In the genomic region with DNA sequence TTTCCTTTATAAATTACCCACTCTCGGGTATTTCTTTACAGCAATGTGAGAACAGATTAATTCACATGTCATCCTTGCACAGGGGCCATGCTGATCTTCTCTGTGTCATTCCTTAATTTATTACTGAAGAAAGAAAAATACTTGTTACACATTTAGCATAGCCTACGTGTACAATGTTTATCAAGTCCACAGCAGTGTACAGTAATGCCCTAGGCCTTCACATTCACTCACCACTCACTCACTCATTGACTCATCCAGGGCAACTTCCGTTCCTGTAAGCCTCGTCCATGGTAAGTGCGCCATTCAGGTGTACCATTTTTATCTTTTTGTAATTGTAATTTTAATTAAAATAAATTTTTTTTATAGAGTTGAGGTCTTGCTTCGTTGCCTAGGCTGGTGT, we compare ENCODE assay signal across 25 cellular contexts.
A peak's percentile ranks its signal among the peaks of the same experiment; 100 is the strongest.
DNase-seq lines count a peak whose midpoint lies in the region; ATAC-seq, FAIRE-seq and TF ChIP-seq lines count a peak whose summit lies in the region.
"Had no signal": no experiment of that assay in that cellular context is flagged by ENCODE, and none has a peak within 500 bp of the region (broad histone marks: within the 10 kb centered on the region; RNA-seq: fewer than 3 reads in every experiment).

No MANE protein-coding gene starts in this region.

- ATAC-seq in GM18867 (IDR thresholded peaks at IDR 0.05; ENCODE audit: unreplicated experiment) (no peak), HG03095 (IDR thresholded peaks at IDR 0.05; ENCODE audit: unreplicated experiment) (no peak)
- ATAC-seq: GM12878; heart right ventricle; stimulated activated effector memory CD8-positive, alpha-beta T cell treated with anti-CD3 and anti-CD28 coated beads, Interleukin-12 subunit alpha, Interleukin-12 subunit beta, amount 100 ng/mL, for 72 hours had no signal

- no peak overlapping the region for H3K4me2 ChIP-seq in endothelial cell of umbilical vein (ENCODE audit: insufficient read depth, low read length)
- H3K4me2 ChIP-seq: KMS-11 had no signal

- H3K36me3 Mint-ChIP-seq in activated CD4-positive, alpha-beta T cell treated with anti-CD3 and anti-CD28 coated beads, Interleukin-2, amount 10 ng/mL, durations not matched to agents 7 days and 5 days (ENCODE audit: low read depth), result no peaks in the 10 kb centered on the region
- H3K36me3 Mint-ChIP-seq: activated CD4-positive, alpha-beta memory T cell treated with anti-CD3 and anti-CD28 coated beads for 36 hours; activated naive CD8-positive, alpha-beta T cell treated with anti-CD3 and anti-CD28 coated beads for 36 hours; stimulated activated effector memory CD8-positive, alpha-beta T cell treated with anti-CD3 and anti-CD28 coated beads, Interleukin-12 subunit alpha, Interleukin-12 subunit beta, amount 100 ng/mL, for 72 hours had no signal

- no peak overlapping the region for H3K27ac Mint-ChIP-seq in activated CD4-positive, alpha-beta T cell treated with anti-CD3 and anti-CD28 coated beads, Interleukin-2, amount 10 ng/mL, durations not matched to agents 7 days and 5 days
- H3K27ac Mint-ChIP-seq: activated CD4-positive, alpha-beta memory T cell treated with anti-CD3 and anti-CD28 coated beads for 36 hours; activated naive CD8-positive, alpha-beta T cell treated with anti-CD3 and anti-CD28 coated beads for 36 hours; CD4-positive, alpha-beta T cell; H9; stimulated activated effector memory CD8-positive, alpha-beta T cell treated with anti-CD3 and anti-CD28 coated beads, Interleukin-12 subunit alpha, Interleukin-12 subunit beta, amount 100 ng/mL, for 72 hours had no signal

- no peak overlapping the region for H3K4me3 ChIP-seq in endothelial cell of umbilical vein (replicated peaks in 1 of 3; ENCODE audit: insufficient read depth in 1 of 3, low read depth in 1 of 3, low read length in 3 of 3)
- H3K4me3 ChIP-seq in vagina, result no peak overlapping the region
- H3K4me3 ChIP-seq: GM12878, heart right ventricle, SJCRH30, tibial artery had no signal

- no peaks in the 10 kb centered on the region for H3K4me1 Mint-ChIP-seq in activated CD4-positive, alpha-beta T cell treated with anti-CD3 and anti-CD28 coated beads, Interleukin-2, amount 10 ng/mL, durations not matched to agents 7 days and 5 days
- H3K4me1 Mint-ChIP-seq: activated naive CD8-positive, alpha-beta T cell treated with anti-CD3 and anti-CD28 coated beads for 36 hours; stimulated activated effector memory CD8-positive, alpha-beta T cell treated with anti-CD3 and anti-CD28 coated beads, Interleukin-12 subunit alpha, Interleukin-12 subunit beta, amount 100 ng/mL, for 72 hours had no signal

- H3K27ac ChIP-seq in endothelial cell of umbilical vein (ENCODE audit: insufficient read depth, low read depth, low read length) (no peak overlapping the region), vagina (no peak overlapping the region)
- H3K27ac ChIP-seq: heart right ventricle, KMS-11, SJCRH30, tibial artery had no signal

- no peak for DNase-seq in HEK293T (ENCODE audit: extremely low spot score)
- peak; percentile 77 for DNase-seq in RPMI7951 (ENCODE audit: low read depth)
- no peak for DNase-seq in endothelial cell of umbilical vein (ENCODE audit: low read depth, low spot score)
- DNase-seq in renal cortical epithelial cell (ENCODE audit: low read depth), result peak; percentile 69
- DNase-seq in activated CD4-positive, alpha-beta T cell treated with anti-CD3 and anti-CD28 coated beads, Interleukin-2, amount 10 ng/mL, durations not matched to agents 7 days and 5 days, result no peak
- no peak for DNase-seq in vagina (ENCODE audit: extremely low spot score in 2 of 2)
- DNase-seq: activated CD4-positive, alpha-beta memory T cell treated with anti-CD3 and anti-CD28 coated beads for 36 hours; activated naive CD8-positive, alpha-beta T cell treated with anti-CD3 and anti-CD28 coated beads for 36 hours; activated T-cell treated with anti-CD3 and anti-CD28 coated beads, Interleukin-2, amount 50 U/mL, for 48 hours; CD4-positive, alpha-beta T cell; H9; heart right ventricle; islet precursor cell; midbrain; NCI-H1436; NK-92 treated with Interleukin-12 subunit alpha and Interleukin-12 subunit beta, amount 100 ng/mL, for 24 hours; nucleus accumbens; SJCRH30; tibial artery had no signal

- no peaks in the 10 kb centered on the region for H3K9me1 ChIP-seq in endothelial cell of umbilical vein (replicated peaks; ENCODE audit: control insufficient read depth, extremely low read depth, insufficient read depth, low read length)

- no TSS peak for BruUV-seq in endothelial cell of umbilical vein (replicated peaks; lab: Mats Ljungman, UMichigan)

- TF ChIP-seq POLR2A in endothelial cell of umbilical vein (IDR thresholded peaks at IDR 0.05; ENCODE audit: low read depth, low read length) (no peak), vagina (IDR thresholded peaks at IDR 0.05) (no peak)

- H3K9me3 Mint-ChIP-seq in activated CD4-positive, alpha-beta T cell treated with anti-CD3 and anti-CD28 coated beads, Interleukin-2, amount 10 ng/mL, durations not matched to agents 7 days and 5 days, result no peaks in the 10 kb centered on the region
- H3K9me3 Mint-ChIP-seq: activated CD4-positive, alpha-beta memory T cell treated with anti-CD3 and anti-CD28 coated beads for 36 hours; CD4-positive, alpha-beta T cell; stimulated activated effector memory CD8-positive, alpha-beta T cell treated with anti-CD3 and anti-CD28 coated beads, Interleukin-12 subunit alpha, Interleukin-12 subunit beta, amount 100 ng/mL, for 72 hours had no signal

- TF ChIP-seq CTCF in endothelial cell of umbilical vein (IDR thresholded peaks at IDR 0.05; ENCODE audit: extremely low read depth in 1 of 2, insufficient read depth in 1 of 2, low read depth in 1 of 2, low read length in 2 of 2) (no peak), vagina (IDR thresholded peaks at IDR 0.05) (no peak)

- H3K27me3 ChIP-seq in endothelial cell of umbilical vein (ENCODE audit: control insufficient read depth in 2 of 2, insufficient read depth in 2 of 2, low read length in 2 of 2) (no peaks in the 10 kb centered on the region), vagina (no peaks in the 10 kb centered on the region)
- H3K27me3 ChIP-seq: heart right ventricle, SJCRH30, tibial artery had no signal

- H3K9me3 ChIP-seq in endothelial cell of umbilical vein (replicated peaks; ENCODE audit: control insufficient read depth, insufficient read depth, low read length), result no peaks in the 10 kb centered on the region
- H3K9me3 ChIP-seq in vagina, result no peaks in the 10 kb centered on the region
- H3K9me3 ChIP-seq: heart right ventricle, SJCRH30, tibial artery had no signal

- H4K20me1 ChIP-seq in endothelial cell of umbilical vein (replicated peaks; ENCODE audit: control insufficient read depth, extremely low read depth, insufficient read depth, low read length), result no peaks in the 10 kb centered on the region

- no peak overlapping the region for H2AFZ ChIP-seq in endothelial cell of umbilical vein (ENCODE audit: low read depth, low read length)

- H3K4me1 ChIP-seq in endothelial cell of umbilical vein (ENCODE audit: control insufficient read depth, extremely low read depth, insufficient read depth, low read length), result no peaks in the 10 kb centered on the region
- no peaks in the 10 kb centered on the region for H3K4me1 ChIP-seq in vagina
- H3K4me1 ChIP-seq: heart right ventricle, SJCRH30, tibial artery had no signal

- no peak for FAIRE-seq in endothelial cell of umbilical vein (lab: Jason Lieb, UNC)
- FAIRE-seq: GM12878, TTC549 had no signal

- H3K79me2 ChIP-seq in endothelial cell of umbilical vein (ENCODE audit: control insufficient read depth, insufficient read depth, low read length), result no peaks in the 10 kb centered on the region

- no peak overlapping the region for H3K9ac ChIP-seq in endothelial cell of umbilical vein (replicated peaks; ENCODE audit: extremely low read depth, insufficient read depth, low read length)
- H3K9ac ChIP-seq: KMS-11 had no signal

- H3K4me3 Mint-ChIP-seq in activated CD4-positive, alpha-beta T cell treated with anti-CD3 and anti-CD28 coated beads, Interleukin-2, amount 10 ng/mL, durations not matched to agents 7 days and 5 days, result no peak overlapping the region
- H3K4me3 Mint-ChIP-seq: activated CD4-positive, alpha-beta memory T cell treated with anti-CD3 and anti-CD28 coated beads for 36 hours; activated naive CD8-positive, alpha-beta T cell treated with anti-CD3 and anti-CD28 coated beads for 36 hours; CD4-positive, alpha-beta T cell; H9; stimulated activated effector memory CD8-positive, alpha-beta T cell treated with anti-CD3 and anti-CD28 coated beads, Interleukin-12 subunit alpha, Interleukin-12 subunit beta, amount 100 ng/mL, for 72 hours had no signal

- intact Hi-C loops in endothelial cell of umbilical vein (cut with micrococcal nuclease), result no loop called here
- intact Hi-C loops in vagina (cut with DNase I), result no loop called here

- H3K27me3 Mint-ChIP-seq in activated CD4-positive, alpha-beta T cell treated with anti-CD3 and anti-CD28 coated beads, Interleukin-2, amount 10 ng/mL, durations not matched to agents 7 days and 5 days, result no peaks in the 10 kb centered on the region
- H3K27me3 Mint-ChIP-seq: activated CD4-positive, alpha-beta memory T cell treated with anti-CD3 and anti-CD28 coated beads for 36 hours; activated naive CD8-positive, alpha-beta T cell treated with anti-CD3 and anti-CD28 coated beads for 36 hours; CD4-positive, alpha-beta T cell had no signal

- POLR2A ChIA-PET in HEK293T (lab: Yijun Ruan, JAX), result no interaction called here
- POLR2A ChIA-PET in endothelial cell of umbilical vein (lab: Charles Lee), result no interaction called here
- POLR2A ChIA-PET in activated CD4-positive, alpha-beta T cell treated with anti-CD3 and anti-CD28 coated beads, Interleukin-2, amount 10 ng/mL, durations not matched to agents 7 days and 5 days (lab: Charles Lee), result no interaction called here

- CTCF ChIA-PET in HEK293T (lab: Yijun Ruan, JAX) (no interaction called here), endothelial cell of umbilical vein (lab: Charles Lee) (no interaction called here)
- CTCF ChIA-PET in activated CD4-positive, alpha-beta T cell treated with anti-CD3 and anti-CD28 coated beads, Interleukin-2, amount 10 ng/mL, durations not matched to agents 7 days and 5 days (lab: Charles Lee), result no interaction called here

- H3K36me3 ChIP-seq in endothelial cell of umbilical vein (ENCODE audit: control insufficient read depth in 2 of 2, extremely low read depth in 1 of 2, insufficient read depth in 2 of 2, low read length in 2 of 2) (no peaks in the 10 kb centered on the region), vagina (no peaks in the 10 kb centered on the region)
- H3K36me3 ChIP-seq: heart right ventricle, SJCRH30, tibial artery had no signal

- dilution Hi-C loops in endothelial cell of umbilical vein (cut with MboI; ENCODE audit: extremely low pct_ligation_motif_present, low sequenced_read_pairs), result no loop called here

TF ChIP-seq in endothelial cell of umbilical vein, 7 proteins besides CTCF, POLR2A, EP300 and RAD21 (continues in another document):
- TF ChIP-seq FOS (IDR thresholded peaks at IDR 0.05; ENCODE audit: borderline replicate concordance, insufficient read depth, low read length) (peak; percentile 36), EZH2 (IDR thresholded peaks at IDR 0.05; ENCODE audit: borderline replicate concordance, low read depth, low read length, severe bottlenecking) (no peak), JUN (IDR thresholded peaks at IDR 0.05; ENCODE audit: borderline replicate concordance, insufficient read depth, insufficient read length, low read depth) (no peak)

Comparison
In these comparisons a context has a peak if more than half of its experiments do, and no peak if none do; other contexts are left out.
1. DNase-seq: peak in RPMI7951 (single experiment) and renal cortical epithelial cell (single experiment); none in HEK293T (single experiment), endothelial cell of umbilical vein (single experiment), activated CD4-positive, alpha-beta T cell treated with anti-CD3 and anti-CD28 coated beads, Interleukin-2, amount 10 ng/mL, durations not matched to agents 7 days and 5 days (single experiment) and vagina (0 of 2).